ENCODE assay signal across 8 cellular contexts in the genomic region with DNA sequence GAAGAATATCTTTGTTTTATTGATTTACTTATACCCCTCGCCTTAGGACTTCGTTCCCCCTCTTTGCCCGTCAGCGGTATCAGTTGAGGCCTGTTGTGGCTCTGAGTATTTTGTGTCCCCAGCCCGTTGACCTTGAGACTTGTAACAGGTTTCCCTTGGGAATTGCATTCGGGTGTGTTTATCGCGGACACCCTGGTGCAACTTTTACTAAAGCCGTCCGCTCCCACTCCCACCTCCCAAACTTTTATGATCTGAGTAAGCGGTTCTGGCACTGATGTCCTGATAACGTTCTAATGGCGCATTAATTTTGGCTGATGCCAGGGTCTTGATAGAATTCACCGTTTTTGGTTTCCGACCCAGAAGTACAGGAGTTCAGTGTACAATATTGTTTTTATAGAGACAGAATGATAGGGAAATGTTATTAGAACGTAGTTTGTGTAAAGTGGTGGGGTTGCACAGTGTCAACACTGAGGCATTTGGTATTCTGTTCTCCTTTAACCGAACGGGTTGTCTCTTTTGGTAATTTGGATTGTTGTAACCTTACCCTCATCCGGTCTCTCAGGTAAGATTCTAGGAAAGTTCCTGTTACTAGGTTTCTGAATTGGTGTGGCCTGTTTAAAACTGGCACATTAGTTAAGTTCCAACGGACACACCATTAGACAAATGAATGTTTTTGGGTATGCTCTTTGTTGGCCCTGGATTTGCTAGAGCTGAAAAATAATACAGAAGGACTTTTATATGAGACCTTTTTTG. TPM values are rescaled to one million over a fixed set of nuclear protein-coding genes. Genes with fewer than 3 reads are reported as not detected.
A peak's percentile ranks its signal among the peaks of the same experiment; 100 is the strongest.
DNase-seq lines count a peak whose midpoint lies in the region; ATAC-seq, FAIRE-seq and TF ChIP-seq lines count a peak whose summit lies in the region.

No MANE protein-coding gene starts in this region.

- peak overlapping the region; percentile 93 for H3K4me2 ChIP-seq in A549

- peak overlapping the region; percentile 88 for H3K4me3 ChIP-seq in A549
- H3K4me3 ChIP-seq in GM12875 (ENCODE audit: low read depth, low read length): peak overlapping the region; percentile 100

- no peak for TF ChIP-seq EP300 in A549 (IDR thresholded peaks at IDR 0.05)

- TF ChIP-seq POLR2A in A549 (IDR thresholded peaks at IDR 0.05; ENCODE audit: low read length): no peak

- DNase-seq in A549 (ENCODE audit: low read depth in 1 of 2, low spot score in 1 of 2) (peak; percentile 7 to 9), epithelial cell of prostate (ENCODE audit: low read depth, low spot score) (no peak), myocyte (ENCODE audit: low read depth) (peak; percentile 40), iPS-NIHi7 (ENCODE audit: extremely low spot score) (no peak), DMS114 treated with DMSO at 0.1 percent for 48 hours (lab: John Stamatoyannopoulos, UW; ENCODE audit: unreplicated experiment) (no peak)

- CTCF ChIA-PET in A549 (lab: Yijun Ruan, JAX): no interaction called here

- POLR2A ChIA-PET in A549 (lab: Yijun Ruan, JAX): interaction anchor here (0.7 to 1.4 kb wide), 3 partner anchors 25 to 354 kb away, joined by 3 to 6 read pairs (median 3); no protein-coding TSS in a partner anchor

- H3K4me1 ChIP-seq in A549: peaks cover 48% of the 10 kb centered on the region

- no peak for FAIRE-seq in A549 (lab: Jason Lieb, UNC)

- H3K27ac ChIP-seq in A549 (peak overlapping the region; percentile 95 to 98), epithelial cell of prostate (peak overlapping the region; percentile 87)

- ATAC-seq in A549: no peak
- ATAC-seq in SK-N-SH treated with all-trans-retinoic acid at 6 μM for 48 hours: peak; percentile 1; the same call in 2 of the 3 replicates
- ATAC-seq in GM21367 (IDR thresholded peaks at IDR 0.05; ENCODE audit: unreplicated experiment): no peak

- WGBS in A549 (ENCODE audit: missing lambda C conversion rate): 2% methylated on average over 20 of the region's 20 CpGs

- no peak for TF ChIP-seq RAD21 in A549 (conservative IDR thresholded peaks at IDR 0.05 in 1 of 2, IDR thresholded peaks at IDR 0.05 in 1 of 2)

- TF ChIP-seq CTCF in A549 (IDR thresholded peaks at IDR 0.05) (no peak), GM12875 (IDR thresholded peaks at IDR 0.05; ENCODE audit: borderline replicate concordance, insufficient read depth, low read depth, low read length) (no peak)

- H3K9me3 ChIP-seq in A549: no peaks in the 10 kb centered on the region

TF ChIP-seq in A549, 52 proteins besides CTCF, POLR2A, EP300 and RAD21:
- no peak for TF ChIP-seq RCOR1 (IDR thresholded peaks at IDR 0.05; ENCODE audit: low read depth, low read length)
- TF ChIP-seq FOSB (CRISPR knock-in tag; IDR thresholded peaks at IDR 0.05): no peak
- TF ChIP-seq RFX5 (IDR thresholded peaks at IDR 0.05): no peak
- no peak for TF ChIP-seq MYC (IDR thresholded peaks at IDR 0.05; ENCODE audit: borderline replicate concordance, low read length)
- TF ChIP-seq JUNB (IDR thresholded peaks at IDR 0.05): no peak
- no peak for TF ChIP-seq NPAS2 (CRISPR knock-in tag; IDR thresholded peaks at IDR 0.05; ENCODE audit: borderline replicate concordance)

TF ChIP-seq in SK-N-SH treated with all-trans-retinoic acid at 6 μM for 48 hours, 23 proteins besides CTCF, POLR2A, EP300 and RAD21:
- peak; percentile 67; the same call in 1 of the 2 replicates for TF ChIP-seq ZNF70 (CRISPR knock-in tag; IDR thresholded peaks at IDR 0.05)
- TF ChIP-seq GLIS3 (CRISPR knock-in tag; IDR thresholded peaks at IDR 0.05): no peak

RNA-seq across cellular contexts. Expression of a gene that starts 47.8 kb away (rescaled TPM):
- 21.6 and 31.4 TPM in 2 replicates for polyA plus RNA-seq in A549 (2011; rRNA removed)
- 24.5 and 28.5 TPM in 2 replicates for polyA plus RNA-seq in A549 (2012; cell fraction: cytosol; rRNA removed)
- polyA plus RNA-seq in A549 (2012; cell fraction: nucleus; rRNA removed): 17.5 and 21.8 TPM in 2 replicates
- 21.7 to 23.2 TPM (median 22.4 TPM) in 3 replicates for polyA plus RNA-seq in A549 (2017; fragmentation: RNase III; extraction: RNeasy Plus Mini Kit Qiagen cat#74134 plus additional on column Dnase treatment)
- polyA minus RNA-seq in A549 (2011; rRNA and poly(A)+ RNA removed): 4.9 TPM in 2 replicates
- 0.78 TPM in 1 of 2 replicates, not detected in the other for total RNA-seq in myocyte
- 0.61 TPM for polyA plus RNA-seq in myocyte (2012)

RNA-seq across cellular contexts. Expression of a gene that starts 48.1 kb away (rescaled TPM):
- 79.7 and 103 TPM in 2 replicates for polyA plus RNA-seq in A549 (2011; rRNA removed)
- 75.1 and 84.3 TPM in 2 replicates for polyA plus RNA-seq in A549 (2012; cell fraction: cytosol; rRNA removed)
- 99.1 and 116 TPM in 2 replicates for polyA plus RNA-seq in A549 (2012; cell fraction: nucleus; rRNA removed)
- polyA plus RNA-seq in A549 (2017; fragmentation: RNase III; extraction: RNeasy Plus Mini Kit Qiagen cat#74134 plus additional on column Dnase treatment): 105 to 118 TPM (median 110 TPM) in 3 replicates
- 83.5 and 103 TPM in 2 replicates for polyA minus RNA-seq in A549 (2011; rRNA and poly(A)+ RNA removed)
- 6.6 and 11.3 TPM in 2 replicates for total RNA-seq in myocyte
- 0.49 TPM for polyA plus RNA-seq in myocyte (2012)

RNA-seq across cellular contexts. Expression of a gene that starts 53.5 kb away (rescaled TPM):
- polyA plus RNA-seq in A549 (2011; rRNA removed) (122 and 138 TPM in 2 replicates), A549 (2017; fragmentation: RNase III; extraction: RNeasy Plus Mini Kit Qiagen cat#74134 plus additional on column Dnase treatment) (101 to 117 TPM (median 115 TPM) in 3 replicates)
- 39.3 and 49.5 TPM in 2 replicates for polyA plus RNA-seq in A549 (2012; cell fraction: cytosol; rRNA removed)
- polyA plus RNA-seq in A549 (2012; cell fraction: nucleus; rRNA removed): 11.4 and 19.4 TPM in 2 replicates
- polyA minus RNA-seq in A549 (2011; rRNA and poly(A)+ RNA removed): 128 and 145 TPM in 2 replicates
- 119 and 133 TPM in 2 replicates for total RNA-seq in myocyte
- 53.6 TPM for polyA plus RNA-seq in myocyte (2012)

RNA-seq across cellular contexts. Expression of a gene that starts 54.0 kb away (rescaled TPM):
- polyA plus RNA-seq in A549 (2011; rRNA removed) (0.36 and 0.39 TPM in 2 replicates), A549 (2017; fragmentation: RNase III; extraction: RNeasy Plus Mini Kit Qiagen cat#74134 plus additional on column Dnase treatment) (0.14 to 0.34 TPM (median 0.26 TPM) in 3 replicates)
- 0.03 and 0.08 TPM in 2 replicates for polyA plus RNA-seq in A549 (2012; cell fraction: cytosol; rRNA removed)
- polyA plus RNA-seq in A549 (2012; cell fraction: nucleus; rRNA removed): not detected in 2 replicates
- polyA minus RNA-seq in A549 (2011; rRNA and poly(A)+ RNA removed): 0.19 and 0.25 TPM in 2 replicates
- not detected in 2 replicates for total RNA-seq in myocyte
- polyA plus RNA-seq in myocyte (2012): not detected

Comparison
In these comparisons a context has a peak if more than half of its experiments do, and no peak if none do; other contexts are left out.
1. DNase-seq: peak in A549 (2 of 2) and myocyte (single experiment); none in epithelial cell of prostate (single experiment), iPS-NIHi7 (single experiment) and DMS114 treated with DMSO at 0.1 percent for 48 hours (single experiment).